ENCODE assay signal across 8 cellular contexts in the genomic region with DNA sequence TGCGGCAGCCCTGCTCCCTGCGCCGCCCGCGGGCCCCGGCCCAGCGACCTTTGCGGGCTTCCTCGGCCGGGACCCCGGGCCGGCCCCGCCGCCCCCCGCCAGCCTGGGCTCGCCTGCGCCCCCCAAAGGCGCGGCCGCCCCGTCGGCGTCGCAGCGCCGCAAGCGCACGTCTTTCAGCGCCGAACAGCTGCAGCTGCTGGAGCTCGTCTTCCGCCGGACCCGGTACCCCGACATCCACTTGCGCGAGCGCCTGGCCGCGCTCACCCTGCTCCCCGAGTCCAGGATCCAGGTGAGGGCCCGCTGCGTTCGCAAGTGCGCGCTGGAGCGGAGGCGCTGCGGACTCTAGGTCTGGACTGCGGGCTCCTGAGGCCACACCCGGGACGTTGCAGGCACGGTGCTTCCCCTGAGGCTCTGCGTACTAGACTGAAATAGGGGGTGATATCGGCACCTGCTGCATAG. TPM values are rescaled to one million over a fixed set of nuclear protein-coding genes. Genes with fewer than 3 reads are reported as not detected.
A peak's percentile ranks its signal among the peaks of the same experiment; 100 is the strongest.
DNase-seq lines count a peak whose midpoint lies in the region; ATAC-seq and TF ChIP-seq lines count a peak whose summit lies in the region.

No MANE protein-coding gene starts in this region.

- ATAC-seq in GM19025 (IDR thresholded peaks at IDR 0.05; ENCODE audit: low read depth, unreplicated experiment), result peak; percentile 65
- peak; percentile 72 for ATAC-seq in HG03135 (IDR thresholded peaks at IDR 0.05; ENCODE audit: unreplicated experiment)
- ATAC-seq in GM18870 (IDR thresholded peaks at IDR 0.05; ENCODE audit: unreplicated experiment), result no peak

- peak; percentile 12 for TF ChIP-seq CTCF in Calu3 (IDR thresholded peaks at IDR 0.05; ENCODE audit: unreplicated experiment)
- no peak for TF ChIP-seq CTCF in fibroblast of the aortic adventitia (IDR thresholded peaks at IDR 0.05; ENCODE audit: insufficient read depth, low read length)
- TF ChIP-seq CTCF in sigmoid colon (IDR thresholded peaks at IDR 0.05), result no peak

- TF ChIP-seq EP300 in sigmoid colon (IDR thresholded peaks at IDR 0.05), result no peak

- intact Hi-C loops in Calu3 (cut with micrococcal nuclease; ENCODE audit: unreplicated experiment) (no loop called here), sigmoid colon (cut with DNase I) (no loop called here)

- TF ChIP-seq POLR2A in sigmoid colon (IDR thresholded peaks at IDR 0.05), result no peak

- H3K9me3 ChIP-seq in sigmoid colon, result no peaks in the 10 kb centered on the region

- peaks cover 15% of the 10 kb centered on the region for H3K36me3 Mint-ChIP-seq in Calu3 (ENCODE audit: insufficient read depth, unreplicated experiment)

- H3K4me1 ChIP-seq in sigmoid colon, result peaks cover 0 to 11% (median 10%) of the 10 kb centered on the region in 4 donors

- H3K27ac ChIP-seq in sigmoid colon, result no peak overlapping the region

- H3K4me3 ChIP-seq in fibroblast of the aortic adventitia (ENCODE audit: low read depth, low read length) (peak overlapping the region; percentile 55), sigmoid colon (peak overlapping the region in 3 of 4 donors; percentile 32 to 51 (median 45))

- peak overlapping the region; percentile 71 for H3K4me3 Mint-ChIP-seq in Calu3 (ENCODE audit: low read depth, unreplicated experiment)

- H3K27ac Mint-ChIP-seq in Calu3 (ENCODE audit: unreplicated experiment), result no peak overlapping the region

- DNase-seq in Calu3, result peak; percentile 33
- peak; percentile 35 for DNase-seq in UCSD-AML1 (lab: John Stamatoyannopoulos, UW; ENCODE audit: unreplicated experiment)
- DNase-seq in fibroblast of the aortic adventitia (ENCODE audit: low read depth), result no peak
- no peak for DNase-seq in sigmoid colon
- no peak for DNase-seq in GOT3 (lab: John Stamatoyannopoulos, UW)

- CTCF ChIA-PET in Calu3 (lab: Charles Lee), result interaction anchor here (1.0 to 1.3 kb wide), 2 partner anchors 25 to 110 kb away, joined by 4 to 6 read pairs; no protein-coding TSS in a partner anchor

- 1% methylated on average over 55 of the region's 55 CpGs for WGBS in sigmoid colon, 2 donors

- BruUV-seq in Calu3 (replicated peaks; lab: Mats Ljungman, UMichigan), result no TSS peak

- H3K4me1 Mint-ChIP-seq in Calu3 (ENCODE audit: low read depth, unreplicated experiment), result peaks cover 7% of the 10 kb centered on the region

- H3K9me3 Mint-ChIP-seq in Calu3 (ENCODE audit: low read depth, unreplicated experiment), result no peaks in the 10 kb centered on the region

- H3K36me3 ChIP-seq in sigmoid colon, result no peaks in the 10 kb centered on the region

- H3K27me3 ChIP-seq in sigmoid colon, result peaks cover 9 to 35% (median 30%) of the 10 kb centered on the region in 3 donors

- H3K27me3 Mint-ChIP-seq in Calu3 (ENCODE audit: unreplicated experiment), result peaks cover 28% of the 10 kb centered on the region

RNA-seq across cellular contexts. Expression of gene MIXL1, which starts 0.4 kb away (rescaled TPM):
- total RNA-seq in Calu3 (2022), result not detected in 2 replicates
- total RNA-seq in fibroblast of the aortic adventitia (ENCODE audit: low replicate concordance), result not detected in 2 replicates
- not detected for total RNA-seq in sigmoid colon
- under 1 TPM in 1 of 3 donors, not detected in 2; 0.13 TPM for polyA plus RNA-seq in sigmoid colon

RNA-seq across cellular contexts. Expression of gene ACBD3, which starts 37.3 kb away (rescaled TPM):
- total RNA-seq in Calu3 (2022), result 50.3 and 51.6 TPM in 2 replicates
- 72.0 and 91.7 TPM in 2 replicates for total RNA-seq in fibroblast of the aortic adventitia (ENCODE audit: low replicate concordance)
- total RNA-seq in sigmoid colon, result 10 to 100 TPM; 32.9 to 37.8 (median 33.9) TPM
- polyA plus RNA-seq in sigmoid colon, result 10 to 100 TPM; 23.7 to 29.4 (median 28.4) TPM

Comparison
In these comparisons a context has a peak if more than half of its experiments do, and no peak if none do; other contexts are left out.
1. DNase-seq: peak in Calu3 (single experiment) and UCSD-AML1 (single experiment); none in fibroblast of the aortic adventitia (single experiment), sigmoid colon (single experiment) and GOT3 (single experiment).